ENCODE assay signal across 8 cellular contexts in genomic region chr12:11170810-11171144, GRCh38. TPM values are rescaled to one million over a fixed set of nuclear protein-coding genes. Genes with fewer than 3 reads are reported as not detected.
DNase-seq lines count a peak whose midpoint lies in the region; ATAC-seq and TF ChIP-seq lines count a peak whose summit lies in the region.

No MANE protein-coding gene starts in this region.

- intact Hi-C loops in left ventricle myocardium inferior (cut with micrococcal nuclease) (no loop called here), Right ventricle myocardium superior (cut with DNase I) (no loop called here), breast epithelium (cut with DNase I; ENCODE audit: low total_unique reads) (no loop called here), aorta (cut with DNase I) (loop anchor here in 1 of 2 donors (5.0 to 10.0 kb wide), 2 partner anchors 48 to 206 kb away; no protein-coding TSS in a partner anchor)

- 1 to 3% methylated on average over 4 of the region's 4 CpGs for WGBS in aorta, 2 donors

- H3K9me3 ChIP-seq in left ventricle myocardium inferior (replicated peaks) (no peaks in the 10 kb centered on the region), breast epithelium (no peaks in the 10 kb centered on the region), aorta (ENCODE audit: control insufficient read depth, low read length) (no peaks in the 10 kb centered on the region)

- no peak for DNase-seq in left ventricle myocardium inferior
- no peak for DNase-seq in Right ventricle myocardium superior
- no peak for DNase-seq in breast epithelium (ENCODE audit: low spot score in 2 of 2)
- DNase-seq in mesothelial cell of epicardium (ENCODE audit: low spot score in 2 of 2, unreplicated experiment in 2 of 2): no peak
- DNase-seq in aorta: no peak
- DNase-seq in HuH-7 (ENCODE audit: low spot score): no peak

- H3K27me3 ChIP-seq in left ventricle myocardium inferior (ENCODE audit: low read depth) (no peaks in the 10 kb centered on the region), breast epithelium (no peaks in the 10 kb centered on the region), aorta (ENCODE audit: control insufficient read depth in 1 of 2, insufficient read depth in 2 of 2, low read length in 1 of 2) (no peaks in the 10 kb centered on the region)

- TF ChIP-seq POLR2A in breast epithelium (IDR thresholded peaks at IDR 0.05): no peak

- no peaks in the 10 kb centered on the region for H3K27me3 Mint-ChIP-seq in mesothelial cell of epicardium (ENCODE audit: low read depth)

- H3K4me3 ChIP-seq in left ventricle myocardium inferior: peak overlapping the region; percentile 92
- peak overlapping the region; percentile 70 to 98 (median 83) for H3K4me3 ChIP-seq in breast epithelium
- peak overlapping the region; percentile 19 to 51 for H3K4me3 ChIP-seq in aorta (ENCODE audit: low read length in 2 of 2)

- H3K4me1 Mint-ChIP-seq in mesothelial cell of epicardium: peaks cover 42% of the 10 kb centered on the region

- peaks cover 51% of the 10 kb centered on the region for H3K4me1 ChIP-seq in left ventricle myocardium inferior
- peaks cover 0 to 3% of the 10 kb centered on the region in 2 donors for H3K4me1 ChIP-seq in breast epithelium
- peaks cover 5 to 6% of the 10 kb centered on the region in 2 donors for H3K4me1 ChIP-seq in aorta (ENCODE audit: control insufficient read depth in 1 of 2, insufficient read depth in 2 of 2, low read length in 2 of 2)

- no peak for ATAC-seq in Right ventricle myocardium superior (ENCODE audit: poor library complexity)
- ATAC-seq in aorta (ENCODE audit: low FRiP score): no peak
- ATAC-seq in GM21619 (IDR thresholded peaks at IDR 0.05; ENCODE audit: unreplicated experiment): no peak
- no peak for ATAC-seq in GM21786 (IDR thresholded peaks at IDR 0.05; ENCODE audit: unreplicated experiment)

- H3K27ac Mint-ChIP-seq in mesothelial cell of epicardium: peak overlapping the region; percentile 95

- peak overlapping the region; percentile 98 for H3K4me3 Mint-ChIP-seq in mesothelial cell of epicardium

- peaks cover 4% of the 10 kb centered on the region for H3K36me3 ChIP-seq in left ventricle myocardium inferior
- no peaks in the 10 kb centered on the region for H3K36me3 ChIP-seq in breast epithelium
- H3K36me3 ChIP-seq in aorta (ENCODE audit: control insufficient read depth in 1 of 2, insufficient read depth in 2 of 2, low read length in 1 of 2): no peaks in the 10 kb centered on the region

- no peaks in the 10 kb centered on the region for H3K9me3 Mint-ChIP-seq in mesothelial cell of epicardium

- TF ChIP-seq CTCF in left ventricle myocardium inferior (IDR thresholded peaks at IDR 0.05; ENCODE audit: borderline replicate concordance) (no peak), breast epithelium (IDR thresholded peaks at IDR 0.05) (no peak), mesothelial cell of epicardium (IDR thresholded peaks at IDR 0.05; ENCODE audit: unreplicated experiment) (no peak)

- H3K27ac ChIP-seq in left ventricle myocardium inferior (replicated peaks): peak overlapping the region; percentile 99
- peak overlapping the region; percentile 96 for H3K27ac ChIP-seq in breast epithelium
- peak overlapping the region; percentile 67 to 79 for H3K27ac ChIP-seq in aorta (ENCODE audit: low read depth in 1 of 2, low read length in 2 of 2)

- H3K36me3 Mint-ChIP-seq in mesothelial cell of epicardium: peaks cover 6% of the 10 kb centered on the region

RNA-seq across cellular contexts. Expression of gene SMIM10L1, which starts 0.2 kb away (rescaled TPM):
- 17.2 TPM for total RNA-seq in left ventricle myocardium inferior
- 13.6 TPM for total RNA-seq in Right ventricle myocardium superior
- total RNA-seq in breast epithelium: 1 to 10 TPM; 6.4 to 6.6 (median 6.4) TPM
- 11.8 to 12.6 TPM (median 12.3 TPM) in 3 replicates for total RNA-seq in mesothelial cell of epicardium
- 10 to 100 TPM in 1 of 2 donors, 1 to 10 TPM in 1; 9.9 to 12.5 TPM for total RNA-seq in aorta
- polyA plus RNA-seq in aorta: 10 to 100 TPM; 10.9 to 18.5 TPM

RNA-seq across cellular contexts. Expression of gene TAS2R42, which starts 16.0 kb away (rescaled TPM):
- total RNA-seq in left ventricle myocardium inferior (not detected), Right ventricle myocardium superior (not detected), breast epithelium (not detected), mesothelial cell of epicardium (not detected in 3 replicates), aorta (not detected)
- polyA plus RNA-seq in aorta: not detected

RNA-seq across cellular contexts. Expression of gene TAS2R30, which starts 36.3 kb away (rescaled TPM):
- total RNA-seq in left ventricle myocardium inferior (0.44 TPM), Right ventricle myocardium superior (0.67 TPM), breast epithelium (10 to 100 TPM in 2 of 3 donors, 1 to 10 TPM in 1; 8.6 to 17.0 (median 11.1) TPM), mesothelial cell of epicardium (5.4 to 7.2 TPM (median 6.2 TPM) in 3 replicates), aorta (1 to 10 TPM; 6.9 to 8.6 TPM)
- polyA plus RNA-seq in aorta: under 1 TPM in 1 of 2 donors, not detected in 1; 0.08 TPM

Comparison
In these comparisons a context has a peak if more than half of its experiments do, and no peak if none do; other contexts are left out.
1. H3K4me3 ChIP-seq: peak in every context shown above with its lines; median percentile 92 in left ventricle myocardium inferior; 83 in breast epithelium; 35 in aorta.